Comparison of ENCODE assay signal across 12 cellular contexts in genomic region chr6:27541212-27541931, GRCh38.
DNase-seq lines count a peak whose midpoint lies in the region; ATAC-seq and TF ChIP-seq lines count a peak whose summit lies in the region.
"Had no signal": no experiment of that assay in that cellular context is flagged by ENCODE, and none has a peak within 500 bp of the region (broad histone marks: within the 10 kb centered on the region; RNA-seq: fewer than 3 reads in every experiment).

No MANE protein-coding gene starts in this region.

- intact Hi-C loops in Caco-2 (cut with micrococcal nuclease; ENCODE audit: unreplicated experiment) = no loop called here
- intact Hi-C loops in vagina (cut with DNase I) = no loop called here

- CTCF ChIA-PET in Caco-2 (lab: Charles Lee) = interaction anchor here (0.5 kb wide), 1 partner anchor 28 kb away, joined by 4 read pairs; no protein-coding TSS in a partner anchor

- ATAC-seq in HG03457 (IDR thresholded peaks at IDR 0.05; ENCODE audit: unreplicated experiment) (no peak), GM21723 (IDR thresholded peaks at IDR 0.05; ENCODE audit: unreplicated experiment) (no peak)

- no peak overlapping the region for H3K27ac ChIP-seq in vagina
- H3K27ac ChIP-seq: neutrophil, spleen had no signal

- no peaks in the 10 kb centered on the region for H3K36me3 Mint-ChIP-seq in Caco-2 (ENCODE audit: insufficient read depth, unreplicated experiment)
- H3K36me3 Mint-ChIP-seq in endothelial cell (ENCODE audit: low read depth, unreplicated experiment) = no peaks in the 10 kb centered on the region

- H3K9me3 Mint-ChIP-seq in Caco-2 (ENCODE audit: unreplicated experiment) (no peaks in the 10 kb centered on the region), endothelial cell (ENCODE audit: unreplicated experiment) (no peaks in the 10 kb centered on the region)

- H3K4me3 Mint-ChIP-seq in Caco-2 (ENCODE audit: unreplicated experiment) (peak overlapping the region; percentile 44), endothelial cell (ENCODE audit: unreplicated experiment) (peak overlapping the region; percentile 31)

- H3K27me3 ChIP-seq in Caco-2 (replicated peaks; ENCODE audit: control insufficient read depth, insufficient read depth, low read length) (no peaks in the 10 kb centered on the region), vagina (peaks cover 5% of the 10 kb centered on the region)

- TF ChIP-seq CTCF in Caco-2 (IDR thresholded peaks at IDR 0.05; ENCODE audit: insufficient read depth in 1 of 2, low read depth in 1 of 2, low read length in 1 of 2, severe bottlenecking in 1 of 2, unreplicated experiment in 1 of 2) (no peak), GM12865 (IDR thresholded peaks at IDR 0.05; ENCODE audit: insufficient read depth, low read depth, low read length, missing control alignments) (no peak), endothelial cell (IDR thresholded peaks at IDR 0.05; ENCODE audit: unreplicated experiment) (no peak), vagina (IDR thresholded peaks at IDR 0.05) (no peak)

- H3K4me1 Mint-ChIP-seq in Caco-2 (ENCODE audit: low read depth, unreplicated experiment) (no peaks in the 10 kb centered on the region), endothelial cell (ENCODE audit: unreplicated experiment) (peaks cover 32% of the 10 kb centered on the region)

- no peaks in the 10 kb centered on the region for H3K36me3 ChIP-seq in Caco-2 (ENCODE audit: control insufficient read depth, insufficient read depth, low read length)
- no peaks in the 10 kb centered on the region for H3K36me3 ChIP-seq in vagina
- H3K36me3 ChIP-seq: neutrophil, spleen had no signal

- H3K27ac Mint-ChIP-seq in Caco-2 (ENCODE audit: unreplicated experiment) = no peak overlapping the region
- peak overlapping the region; percentile 97 for H3K27ac Mint-ChIP-seq in endothelial cell (ENCODE audit: unreplicated experiment)

- DNase-seq in Caco-2 (peak in 1 of 2 experiments; percentile 23), GM12865 (ENCODE audit: low read depth) (peak; percentile 66), NCI-H748 (lab: John Stamatoyannopoulos, UW; ENCODE audit: unreplicated experiment) (peak; percentile 82), endothelial cell (ENCODE audit: low spot score) (peak; percentile 65), vagina (ENCODE audit: extremely low spot score in 2 of 2) (no peak)
- DNase-seq: activated naive CD4-positive, alpha-beta T cell treated with anti-CD3 and anti-CD28 coated beads, Interleukin-2, amount 50 U/mL, for 16 hours; foreskin melanocyte; NCI-H2081; spleen had no signal

- H3K9me3 ChIP-seq in Caco-2 (no peaks in the 10 kb centered on the region), vagina (no peaks in the 10 kb centered on the region)
- H3K9me3 ChIP-seq: neutrophil had no signal

- TF ChIP-seq POLR2A in vagina (IDR thresholded peaks at IDR 0.05) = no peak

- H3K4me1 ChIP-seq in Caco-2 (no peaks in the 10 kb centered on the region; the same call in 1 of the 2 replicates), vagina (peaks cover 14% of the 10 kb centered on the region)

- H3K4me3 ChIP-seq in Caco-2 (ENCODE audit: low read depth, low read length) (no peak overlapping the region), GM12865 (ENCODE audit: low read depth, low read length) (no peak overlapping the region), vagina (no peak overlapping the region)
- H3K4me3 ChIP-seq: spleen had no signal

- POLR2A ChIA-PET in Caco-2 (lab: Charles Lee) = no interaction called here

- no peaks in the 10 kb centered on the region for H3K27me3 Mint-ChIP-seq in Caco-2 (ENCODE audit: insufficient read depth, unreplicated experiment)
- peaks cover 11% of the 10 kb centered on the region for H3K27me3 Mint-ChIP-seq in endothelial cell (ENCODE audit: unreplicated experiment)

- no TSS peak for BruUV-seq in Caco-2 (replicated peaks; lab: Mats Ljungman, UMichigan)

Comparison
In these comparisons a context has a peak if more than half of its experiments do, and no peak if none do; other contexts are left out.
1. DNase-seq: peak in GM12865 (single experiment), NCI-H748 (single experiment) and endothelial cell (single experiment); none in vagina (0 of 2).